Comparison of ENCODE assay signal across 1 cellular context in the genomic region with DNA sequence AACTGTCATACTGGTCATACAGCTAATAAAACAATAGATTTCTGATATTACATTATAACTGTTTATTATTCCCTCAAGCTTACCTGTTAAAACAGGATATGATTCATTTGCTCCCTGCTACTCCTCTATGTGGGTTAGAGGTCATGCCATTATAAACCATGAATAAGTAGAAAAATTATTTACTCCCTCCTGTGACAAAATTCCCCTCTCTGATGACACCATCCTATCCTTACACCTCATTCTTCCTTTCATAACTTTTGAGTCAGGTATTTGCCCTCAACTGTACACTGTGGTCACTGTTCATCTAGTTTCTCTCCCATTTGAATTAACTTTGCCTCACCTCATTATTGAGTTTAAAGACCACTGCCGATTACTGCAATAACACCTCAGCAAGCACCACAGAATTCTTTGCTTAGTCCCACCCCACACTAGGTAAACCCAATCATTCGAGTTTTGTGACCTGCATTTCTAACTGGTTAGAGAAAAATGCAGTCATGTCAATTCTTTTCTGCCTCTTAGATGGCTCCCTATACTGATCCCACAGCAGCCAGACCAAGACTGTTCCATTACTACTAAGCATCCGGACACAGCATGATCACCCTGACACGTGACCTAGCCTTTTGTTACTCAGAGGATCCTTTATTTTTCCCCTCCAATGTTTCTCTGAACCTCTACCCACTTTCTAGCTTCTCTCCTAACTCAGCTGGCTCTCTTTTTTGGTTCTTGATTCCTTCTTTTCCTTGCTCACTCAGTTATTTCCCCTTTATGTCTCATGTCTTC.
TF ChIP-seq lines count a peak whose summit lies in the region.

No MANE protein-coding gene starts in this region.

TF ChIP-seq in HepG2, 621 proteins besides CTCF, POLR2A, EP300 and RAD21 (continued from another document):
- TF ChIP-seq RAD51 (IDR thresholded peaks at IDR 0.05; ENCODE audit: borderline replicate concordance): peak; percentile 33; the same call in 1 of the 2 replicates
- no peak for TF ChIP-seq NONO (IDR thresholded peaks at IDR 0.05)
- no peak for TF ChIP-seq NONO (CRISPR knock-in tag; conservative IDR thresholded peaks at IDR 0.05)
- TF ChIP-seq ZNF737 (CRISPR knock-in tag; IDR thresholded peaks at IDR 0.05; ENCODE audit: borderline replicate concordance): no peak
- no peak for TF ChIP-seq TOE1 (CRISPR knock-in tag; IDR thresholded peaks at IDR 0.05)
- TF ChIP-seq POGZ (CRISPR knock-in tag; IDR thresholded peaks at IDR 0.05): no peak
- TF ChIP-seq ZNF614 (CRISPR knock-in tag; IDR thresholded peaks at IDR 0.05; ENCODE audit: borderline replicate concordance): no peak
